Comparison of ENCODE assay signal across 15 cellular contexts in genomic region chr17:2815781-2816185, GRCh38.
DNase-seq lines count a peak whose midpoint lies in the region; ATAC-seq and TF ChIP-seq lines count a peak whose summit lies in the region.
"Had no signal": no experiment of that assay in that cellular context is flagged by ENCODE, and none has a peak within 500 bp of the region (broad histone marks: within the 10 kb centered on the region; RNA-seq: fewer than 3 reads in every experiment).

No MANE protein-coding gene starts in this region.

- peak overlapping the region; percentile 85 for H3K4me2 ChIP-seq in Loucy (ENCODE audit: low read depth, low read length, poor library complexity, severe bottlenecking)

- CTCF ChIA-PET in activated naive CD4-positive, alpha-beta T cell treated with anti-CD3 and anti-CD28 coated beads, Interleukin-2, amount 10 ng/mL, durations not matched to agents 7 days and 5 days (lab: Charles Lee), result interaction anchor here (0.6 to 2.3 kb wide), 4 partner anchors 30 to 433 kb away, joined by 3 to 22 read pairs (median 4); no protein-coding TSS in a partner anchor

- H3K27me3 ChIP-seq in Loucy (ENCODE audit: insufficient read depth, low read length, poor library complexity, severe bottlenecking), result no peaks in the 10 kb centered on the region
- H3K27me3 ChIP-seq: MG63, vagina had no signal

- peaks cover 16% of the 10 kb centered on the region for H3K36me3 Mint-ChIP-seq in activated naive CD4-positive, alpha-beta T cell treated with anti-CD3 and anti-CD28 coated beads, Interleukin-2, amount 10 ng/mL, durations not matched to agents 7 days and 5 days
- peaks cover 10% of the 10 kb centered on the region for H3K36me3 Mint-ChIP-seq in stimulated activated effector memory CD8-positive, alpha-beta T cell treated with anti-CD3 and anti-CD28 coated beads, Interleukin-12 subunit alpha, Interleukin-12 subunit beta, amount 100 ng/mL, for 72 hours
- H3K36me3 Mint-ChIP-seq: stimulated activated naive B cell treated with anti-CD40 and anti-IgM and Interleukin-4, amounts not matched to agents 10 μg/mL and 1 μg/mL and 100 μg/mL, for 72 hours had no signal

- H3K4me1 Mint-ChIP-seq in activated naive CD4-positive, alpha-beta T cell treated with anti-CD3 and anti-CD28 coated beads, Interleukin-2, amount 10 ng/mL, durations not matched to agents 7 days and 5 days, result peaks cover 51% of the 10 kb centered on the region
- peaks cover 38% of the 10 kb centered on the region for H3K4me1 Mint-ChIP-seq in stimulated activated effector memory CD8-positive, alpha-beta T cell treated with anti-CD3 and anti-CD28 coated beads, Interleukin-12 subunit alpha, Interleukin-12 subunit beta, amount 100 ng/mL, for 72 hours

- H3K79me2 ChIP-seq in Loucy (ENCODE audit: insufficient read depth, low read length), result peaks cover 72% of the 10 kb centered on the region

- no peaks in the 10 kb centered on the region for H3K9me3 ChIP-seq in Loucy (ENCODE audit: insufficient read depth, low read depth, low read length)
- H3K9me3 ChIP-seq: MG63, vagina had no signal

- no peak for TF ChIP-seq CTCF in Loucy (conservative IDR thresholded peaks at IDR 0.05; ENCODE audit: low read length)

- H3K36me3 ChIP-seq in Loucy (ENCODE audit: insufficient read depth, low read length), result no peaks in the 10 kb centered on the region; the same call in 1 of the 2 replicates
- H3K36me3 ChIP-seq: MG63, vagina had no signal

- H3K9ac ChIP-seq in Loucy (ENCODE audit: low read depth, low read length, poor library complexity, severe bottlenecking), result peak overlapping the region; percentile 69

- H4K20me1 ChIP-seq in Loucy (ENCODE audit: insufficient read depth, low read length, poor library complexity, severe bottlenecking), result no peaks in the 10 kb centered on the region

- H3K9me3 Mint-ChIP-seq in activated naive CD4-positive, alpha-beta T cell treated with anti-CD3 and anti-CD28 coated beads, Interleukin-2, amount 10 ng/mL, durations not matched to agents 7 days and 5 days, result no peaks in the 10 kb centered on the region
- no peaks in the 10 kb centered on the region for H3K9me3 Mint-ChIP-seq in stimulated activated effector memory CD8-positive, alpha-beta T cell treated with anti-CD3 and anti-CD28 coated beads, Interleukin-12 subunit alpha, Interleukin-12 subunit beta, amount 100 ng/mL, for 72 hours
- H3K9me3 Mint-ChIP-seq: stimulated activated naive B cell treated with anti-CD40 and anti-IgM and Interleukin-4, amounts not matched to agents 10 μg/mL and 1 μg/mL and 100 μg/mL, for 72 hours had no signal

- H3F3A ChIP-seq in Loucy (ENCODE audit: low read depth), result no peaks in the 10 kb centered on the region; the same call in 1 of the 2 replicates

- peak overlapping the region; percentile 46 for H3K4me3 Mint-ChIP-seq in activated naive CD4-positive, alpha-beta T cell treated with anti-CD3 and anti-CD28 coated beads, Interleukin-2, amount 10 ng/mL, durations not matched to agents 7 days and 5 days
- peak overlapping the region; percentile 49 for H3K4me3 Mint-ChIP-seq in stimulated activated effector memory CD8-positive, alpha-beta T cell treated with anti-CD3 and anti-CD28 coated beads, Interleukin-12 subunit alpha, Interleukin-12 subunit beta, amount 100 ng/mL, for 72 hours

- no peaks in the 10 kb centered on the region for H3K9me2 ChIP-seq in Loucy (replicated peaks; ENCODE audit: low read depth, low read length)

- H3K4me1 ChIP-seq in Loucy (ENCODE audit: insufficient read depth, low read length, poor library complexity, severe bottlenecking), result peaks cover 55% of the 10 kb centered on the region
- H3K4me1 ChIP-seq: vagina had no signal

- peaks cover 65% of the 10 kb centered on the region for H3K27me3 Mint-ChIP-seq in activated naive CD4-positive, alpha-beta T cell treated with anti-CD3 and anti-CD28 coated beads, Interleukin-2, amount 10 ng/mL, durations not matched to agents 7 days and 5 days
- H3K27me3 Mint-ChIP-seq: stimulated activated naive B cell treated with anti-CD40 and anti-IgM and Interleukin-4, amounts not matched to agents 10 μg/mL and 1 μg/mL and 100 μg/mL, for 72 hours had no signal

- no peak for ATAC-seq in stimulated activated effector memory CD8-positive, alpha-beta T cell treated with anti-CD3 and anti-CD28 coated beads, Interleukin-12 subunit alpha, Interleukin-12 subunit beta, amount 100 ng/mL, for 72 hours

- H2AFZ ChIP-seq in Loucy (ENCODE audit: low read length), result no peak overlapping the region

- H3K4me3 ChIP-seq in Loucy (ENCODE audit: low read length, poor library complexity, severe bottlenecking), result peak overlapping the region; percentile 71
- H3K4me3 ChIP-seq: MG63, vagina had no signal

- DNase-seq in activated naive CD4-positive, alpha-beta T cell treated with anti-CD3 and anti-CD28 coated beads, Interleukin-2, amount 10 ng/mL, durations not matched to agents 7 days and 5 days, result no peak
- DNase-seq in activated naive CD4-positive, alpha-beta T cell (lab: John Stamatoyannopoulos, UW), result no peak
- peak; percentile 67 for DNase-seq in cerebellar cortex (ENCODE audit: low spot score)
- no peak for DNase-seq in stimulated activated effector memory CD8-positive, alpha-beta T cell treated with anti-CD3 and anti-CD28 coated beads, Interleukin-12 subunit alpha, Interleukin-12 subunit beta, amount 100 ng/mL, for 72 hours (ENCODE audit: low spot score in 2 of 2)
- DNase-seq in activated CD4-positive, CD25-positive, alpha-beta regulatory T cell treated with anti-CD3 and anti-CD28 coated beads, Interleukin-2, amount 50 U/mL, for 72 hours, result no peak
- DNase-seq in T-helper 9 cell, result no peak
- DNase-seq in amniotic stem cell (lab: John Stamatoyannopoulos, UW), result no peak
- DNase-seq: activated T-cell treated with anti-CD3 and anti-CD28 coated beads for 4 hours; amygdala; MG63; retina; stimulated activated CD4-positive, alpha-beta T cell treated with anti-CD3 and anti-CD28 coated beads, Interleukin-2, amount 100 ng/mL, for 48 hours; stimulated activated naive B cell treated with anti-CD40 and anti-IgM and Interleukin-4, amounts not matched to agents 10 μg/mL and 1 μg/mL and 100 μg/mL, for 72 hours had no signal

- H3K27ac Mint-ChIP-seq in activated naive CD4-positive, alpha-beta T cell treated with anti-CD3 and anti-CD28 coated beads, Interleukin-2, amount 10 ng/mL, durations not matched to agents 7 days and 5 days, result no peak overlapping the region
- H3K27ac Mint-ChIP-seq in stimulated activated effector memory CD8-positive, alpha-beta T cell treated with anti-CD3 and anti-CD28 coated beads, Interleukin-12 subunit alpha, Interleukin-12 subunit beta, amount 100 ng/mL, for 72 hours, result no peak overlapping the region
- H3K27ac Mint-ChIP-seq: stimulated activated naive B cell treated with anti-CD40 and anti-IgM and Interleukin-4, amounts not matched to agents 10 μg/mL and 1 μg/mL and 100 μg/mL, for 72 hours had no signal
